ENCODE assay signal across 1 cellular context in genomic region chr17:65324574-65324973, GRCh38.
TF ChIP-seq lines count a peak whose summit lies in the region.

No MANE protein-coding gene starts in this region.

TF ChIP-seq in GM23338, 12 proteins besides CTCF, POLR2A, EP300 and RAD21 (continued from another document):
- TF ChIP-seq, protein P1, sequence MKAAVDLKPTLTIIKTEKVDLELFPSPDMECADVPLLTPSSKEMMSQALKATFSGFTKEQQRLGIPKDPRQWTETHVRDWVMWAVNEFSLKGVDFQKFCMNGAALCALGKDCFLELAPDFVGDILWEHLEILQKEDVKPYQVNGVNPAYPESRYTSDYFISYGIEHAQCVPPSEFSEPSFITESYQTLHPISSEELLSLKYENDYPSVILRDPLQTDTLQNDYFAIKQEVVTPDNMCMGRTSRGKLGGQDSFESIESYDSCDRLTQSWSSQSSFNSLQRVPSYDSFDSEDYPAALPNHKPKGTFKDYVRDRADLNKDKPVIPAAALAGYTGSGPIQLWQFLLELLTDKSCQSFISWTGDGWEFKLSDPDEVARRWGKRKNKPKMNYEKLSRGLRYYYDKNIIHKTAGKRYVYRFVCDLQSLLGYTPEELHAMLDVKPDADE (IDR thresholded peaks at IDR 0.05): no peak
- TF ChIP-seq, protein P2, sequence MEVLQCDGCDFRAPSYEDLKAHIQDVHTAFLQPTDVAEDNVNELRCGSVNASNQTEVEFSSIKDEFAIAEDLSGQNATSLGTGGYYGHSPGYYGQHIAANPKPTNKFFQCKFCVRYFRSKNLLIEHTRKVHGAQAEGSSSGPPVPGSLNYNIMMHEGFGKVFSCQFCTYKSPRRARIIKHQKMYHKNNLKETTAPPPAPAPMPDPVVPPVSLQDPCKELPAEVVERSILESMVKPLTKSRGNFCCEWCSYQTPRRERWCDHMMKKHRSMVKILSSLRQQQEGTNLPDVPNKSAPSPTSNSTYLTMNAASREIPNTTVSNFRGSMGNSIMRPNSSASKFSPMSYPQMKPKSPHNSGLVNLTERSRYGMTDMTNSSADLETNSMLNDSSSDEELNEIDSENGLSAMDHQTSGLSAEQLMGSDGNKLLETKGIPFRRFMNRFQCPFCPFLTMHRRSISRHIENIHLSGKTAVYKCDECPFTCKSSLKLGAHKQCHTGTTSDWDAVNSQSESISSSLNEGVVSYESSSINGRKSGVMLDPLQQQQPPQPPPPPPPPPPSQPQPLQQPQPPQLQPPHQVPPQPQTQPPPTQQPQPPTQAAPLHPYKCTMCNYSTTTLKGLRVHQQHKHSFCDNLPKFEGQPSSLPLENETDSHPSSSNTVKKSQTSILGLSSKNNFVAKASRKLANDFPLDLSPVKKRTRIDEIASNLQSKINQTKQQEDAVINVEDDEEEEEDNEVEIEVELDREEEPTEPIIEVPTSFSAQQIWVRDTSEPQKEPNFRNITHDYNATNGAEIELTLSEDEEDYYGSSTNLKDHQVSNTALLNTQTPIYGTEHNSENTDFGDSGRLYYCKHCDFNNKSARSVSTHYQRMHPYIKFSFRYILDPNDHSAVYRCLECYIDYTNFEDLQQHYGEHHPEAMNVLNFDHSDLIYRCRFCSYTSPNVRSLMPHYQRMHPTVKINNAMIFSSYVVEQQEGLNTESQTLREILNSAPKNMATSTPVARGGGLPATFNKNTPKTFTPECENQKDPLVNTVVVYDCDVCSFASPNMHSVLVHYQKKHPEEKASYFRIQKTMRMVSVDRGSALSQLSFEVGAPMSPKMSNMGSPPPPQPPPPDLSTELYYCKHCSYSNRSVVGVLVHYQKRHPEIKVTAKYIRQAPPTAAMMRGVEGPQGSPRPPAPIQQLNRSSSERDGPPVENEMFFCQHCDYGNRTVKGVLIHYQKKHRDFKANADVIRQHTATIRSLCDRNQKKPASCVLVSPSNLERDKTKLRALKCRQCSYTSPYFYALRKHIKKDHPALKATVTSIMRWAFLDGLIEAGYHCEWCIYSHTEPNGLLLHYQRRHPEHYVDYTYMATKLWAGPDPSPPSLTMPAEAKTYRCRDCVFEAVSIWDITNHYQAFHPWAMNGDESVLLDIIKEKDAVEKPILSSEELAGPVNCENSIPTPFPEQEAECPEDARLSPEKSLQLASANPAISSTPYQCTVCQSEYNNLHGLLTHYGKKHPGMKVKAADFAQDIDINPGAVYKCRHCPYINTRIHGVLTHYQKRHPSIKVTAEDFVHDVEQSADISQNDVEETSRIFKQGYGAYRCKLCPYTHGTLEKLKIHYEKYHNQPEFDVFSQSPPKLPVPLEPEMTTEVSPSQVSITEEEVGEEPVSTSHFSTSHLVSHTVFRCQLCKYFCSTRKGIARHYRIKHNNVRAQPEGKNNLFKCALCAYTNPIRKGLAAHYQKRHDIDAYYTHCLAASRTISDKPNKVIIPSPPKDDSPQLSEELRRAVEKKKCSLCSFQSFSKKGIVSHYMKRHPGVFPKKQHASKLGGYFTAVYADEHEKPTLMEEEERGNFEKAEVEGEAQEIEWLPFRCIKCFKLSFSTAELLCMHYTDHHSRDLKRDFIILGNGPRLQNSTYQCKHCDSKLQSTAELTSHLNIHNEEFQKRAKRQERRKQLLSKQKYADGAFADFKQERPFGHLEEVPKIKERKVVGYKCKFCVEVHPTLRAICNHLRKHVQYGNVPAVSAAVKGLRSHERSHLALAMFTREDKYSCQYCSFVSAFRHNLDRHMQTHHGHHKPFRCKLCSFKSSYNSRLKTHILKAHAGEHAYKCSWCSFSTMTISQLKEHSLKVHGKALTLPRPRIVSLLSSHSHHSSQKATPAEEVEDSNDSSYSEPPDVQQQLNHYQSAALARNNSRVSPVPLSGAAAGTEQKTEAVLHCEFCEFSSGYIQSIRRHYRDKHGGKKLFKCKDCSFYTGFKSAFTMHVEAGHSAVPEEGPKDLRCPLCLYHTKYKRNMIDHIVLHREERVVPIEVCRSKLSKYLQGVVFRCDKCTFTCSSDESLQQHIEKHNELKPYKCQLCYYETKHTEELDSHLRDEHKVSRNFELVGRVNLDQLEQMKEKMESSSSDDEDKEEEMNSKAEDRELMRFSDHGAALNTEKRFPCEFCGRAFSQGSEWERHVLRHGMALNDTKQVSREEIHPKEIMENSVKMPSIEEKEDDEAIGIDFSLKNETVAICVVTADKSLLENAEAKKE (CRISPR knock-in tag; IDR thresholded peaks at IDR 0.05): no peak
- TF ChIP-seq EZH2 (IDR thresholded peaks at IDR 0.05; ENCODE audit: low read depth, unreplicated experiment): no peak
